Comparison of ENCODE assay signal across 10 cellular contexts in genomic region chr5:151094861-151095260, GRCh38. TPM values are rescaled to one million over a fixed set of nuclear protein-coding genes. Genes with fewer than 3 reads are reported as not detected.
DNase-seq lines count a peak whose midpoint lies in the region; ATAC-seq and TF ChIP-seq lines count a peak whose summit lies in the region.
"Had no signal": no experiment of that assay in that cellular context is flagged by ENCODE, and none has a peak within 500 bp of the region (broad histone marks: within the 10 kb centered on the region; RNA-seq: fewer than 3 reads in every experiment).

No MANE protein-coding gene starts in this region.

- H3K4me2 ChIP-seq in DOHH2 (ENCODE audit: low read length) (peak overlapping the region; percentile 52; the same call in 1 of the 2 replicates), parathyroid adenoma (ENCODE audit: low read length) (peak overlapping the region; percentile 57), neural progenitor cell (no peak overlapping the region)

- TF ChIP-seq CTCF in DOHH2 (IDR thresholded peaks at IDR 0.05; ENCODE audit: low read depth, low read length, poor library complexity, severe bottlenecking) (no peak), fibroblast of villous mesenchyme (IDR thresholded peaks at IDR 0.05; ENCODE audit: insufficient read depth, low read depth, low read length) (no peak), parathyroid adenoma (IDR thresholded peaks at IDR 0.05) (no peak), neural progenitor cell (IDR thresholded peaks at IDR 0.05) (no peak)

- no peaks in the 10 kb centered on the region for H3K79me2 ChIP-seq in DOHH2 (ENCODE audit: control insufficient read depth, low read length)
- no peaks in the 10 kb centered on the region for H3K79me2 ChIP-seq in parathyroid adenoma
- no peaks in the 10 kb centered on the region for H3K79me2 ChIP-seq in neural progenitor cell (ENCODE audit: low read depth)

- CTCF ChIA-PET in activated CD8-positive, alpha-beta T cell treated with anti-CD3 and anti-CD28 coated beads, Interleukin-2, amount 10 ng/mL, durations not matched to agents 7 days and 5 days (lab: Charles Lee): interaction anchor here (1.1 to 2.7 kb wide), 3 partner anchors 21 to 70 kb away, joined by 3 to 18 read pairs (median 13); no protein-coding TSS in a partner anchor

- peaks cover 43% of the 10 kb centered on the region for H3K36me3 Mint-ChIP-seq in activated CD8-positive, alpha-beta T cell treated with anti-CD3 and anti-CD28 coated beads, Interleukin-2, amount 10 ng/mL, durations not matched to agents 7 days and 5 days (ENCODE audit: low read depth)
- no peaks in the 10 kb centered on the region for H3K36me3 Mint-ChIP-seq in neural progenitor cell

- POLR2A ChIA-PET in activated CD8-positive, alpha-beta T cell treated with anti-CD3 and anti-CD28 coated beads, Interleukin-2, amount 10 ng/mL, durations not matched to agents 7 days and 5 days (lab: Charles Lee): no interaction called here

- peak overlapping the region; percentile 65 for H2AFZ ChIP-seq in parathyroid adenoma
- H2AFZ ChIP-seq in neural progenitor cell (replicated peaks): no peak overlapping the region

- H3K4me1 ChIP-seq in DOHH2 (ENCODE audit: control insufficient read depth, low read length) (peaks cover 42% of the 10 kb centered on the region), parathyroid adenoma (peaks cover 58% of the 10 kb centered on the region), neural progenitor cell (peaks cover 5% of the 10 kb centered on the region)

- no peak overlapping the region for H3K27ac ChIP-seq in DOHH2 (ENCODE audit: low read depth, low read length)
- H3K27ac ChIP-seq in parathyroid adenoma: peak overlapping the region; percentile 92
- no peak overlapping the region for H3K27ac ChIP-seq in neural progenitor cell

- peaks cover 78% of the 10 kb centered on the region for H3K4me1 Mint-ChIP-seq in activated CD8-positive, alpha-beta T cell treated with anti-CD3 and anti-CD28 coated beads, Interleukin-2, amount 10 ng/mL, durations not matched to agents 7 days and 5 days (ENCODE audit: low read depth)
- H3K4me1 Mint-ChIP-seq in neural progenitor cell: peaks cover 22% of the 10 kb centered on the region

- H3K27me3 ChIP-seq in DOHH2 (ENCODE audit: control insufficient read depth, low read length): no peaks in the 10 kb centered on the region; the same call in 1 of the 2 replicates
- no peaks in the 10 kb centered on the region for H3K27me3 ChIP-seq in parathyroid adenoma (ENCODE audit: control insufficient read depth, insufficient read depth, low read length)
- no peaks in the 10 kb centered on the region for H3K27me3 ChIP-seq in neural progenitor cell
- H3K27me3 ChIP-seq: SJCRH30 had no signal

- H3K4me3 ChIP-seq in DOHH2 (ENCODE audit: low read length) (no peak overlapping the region), fibroblast of villous mesenchyme (ENCODE audit: low read depth, low read length) (no peak overlapping the region), parathyroid adenoma (ENCODE audit: low read depth, low read length) (no peak overlapping the region), neural progenitor cell (no peak overlapping the region)
- H3K4me3 ChIP-seq: SJCRH30 had no signal

- ATAC-seq in activated CD8-positive, alpha-beta T cell treated with anti-CD3 and anti-CD28 coated beads, Interleukin-2, amount 10 ng/mL, durations not matched to agents 7 days and 5 days: no peak
- no peak for ATAC-seq in HG03097 (IDR thresholded peaks at IDR 0.05; ENCODE audit: low FRiP score, unreplicated experiment)

- H3K27ac Mint-ChIP-seq in activated CD8-positive, alpha-beta T cell treated with anti-CD3 and anti-CD28 coated beads, Interleukin-2, amount 10 ng/mL, durations not matched to agents 7 days and 5 days: peak overlapping the region; percentile 76
- H3K27ac Mint-ChIP-seq in neural progenitor cell: no peak overlapping the region

- no peaks in the 10 kb centered on the region for H3F3A ChIP-seq in DOHH2 (ENCODE audit: control insufficient read depth, insufficient read depth)
- H3F3A ChIP-seq in neural progenitor cell (ENCODE audit: low read depth): no peaks in the 10 kb centered on the region

- H3K36me3 ChIP-seq in DOHH2 (ENCODE audit: control insufficient read depth, low read length): no peaks in the 10 kb centered on the region
- H3K36me3 ChIP-seq in parathyroid adenoma (ENCODE audit: control insufficient read depth, insufficient read depth, low read length): no peaks in the 10 kb centered on the region
- no peaks in the 10 kb centered on the region for H3K36me3 ChIP-seq in neural progenitor cell

- H3K9me3 ChIP-seq in DOHH2 (ENCODE audit: control insufficient read depth, insufficient read depth, low read length) (no peaks in the 10 kb centered on the region), parathyroid adenoma (ENCODE audit: control insufficient read depth, low read length) (no peaks in the 10 kb centered on the region), neural progenitor cell (ENCODE audit: low read depth) (no peaks in the 10 kb centered on the region)
- H3K9me3 ChIP-seq: SJCRH30 had no signal

- no peaks in the 10 kb centered on the region for H3K9me3 Mint-ChIP-seq in activated CD8-positive, alpha-beta T cell treated with anti-CD3 and anti-CD28 coated beads, Interleukin-2, amount 10 ng/mL, durations not matched to agents 7 days and 5 days (ENCODE audit: insufficient read depth)
- no peaks in the 10 kb centered on the region for H3K9me3 Mint-ChIP-seq in neural progenitor cell

- peak overlapping the region; percentile 58 for H3K4me3 Mint-ChIP-seq in activated CD8-positive, alpha-beta T cell treated with anti-CD3 and anti-CD28 coated beads, Interleukin-2, amount 10 ng/mL, durations not matched to agents 7 days and 5 days
- H3K4me3 Mint-ChIP-seq in neural progenitor cell: no peak overlapping the region

- H3K9me2 ChIP-seq in DOHH2 (replicated peaks; ENCODE audit: control insufficient read depth, low read length): no peaks in the 10 kb centered on the region

- H4K20me1 ChIP-seq in DOHH2 (ENCODE audit: control insufficient read depth, insufficient read depth, low read depth, low read length) (no peaks in the 10 kb centered on the region), neural progenitor cell (ENCODE audit: low read depth) (no peaks in the 10 kb centered on the region)

- DNase-seq in activated CD8-positive, alpha-beta T cell treated with anti-CD3 and anti-CD28 coated beads, Interleukin-2, amount 10 ng/mL, durations not matched to agents 7 days and 5 days: no peak
- DNase-seq in fibroblast of villous mesenchyme (ENCODE audit: low read depth) (peak; percentile 48), RKO (ENCODE audit: low spot score) (no peak), neural progenitor cell (ENCODE audit: low spot score) (no peak), NCI-H226 (no peak)
- DNase-seq: GOT3 had no signal

- peaks cover 7% of the 10 kb centered on the region for H3K27me3 Mint-ChIP-seq in activated CD8-positive, alpha-beta T cell treated with anti-CD3 and anti-CD28 coated beads, Interleukin-2, amount 10 ng/mL, durations not matched to agents 7 days and 5 days (ENCODE audit: low read depth)
- H3K27me3 Mint-ChIP-seq in neural progenitor cell (ENCODE audit: insufficient read depth, low read depth): peaks cover 10% of the 10 kb centered on the region

- H3K9ac ChIP-seq in parathyroid adenoma (no peak overlapping the region), neural progenitor cell (no peak overlapping the region)

RNA-seq across cellular contexts. Expression of gene TNIP1, which starts 14.0 kb away (rescaled TPM):
- total RNA-seq in activated CD8-positive, alpha-beta T cell treated with anti-CD3 and anti-CD28 coated beads, Interleukin-2, amount 10 ng/mL, durations not matched to agents 7 days and 5 days: 100 to 1,000 TPM; 132 to 138 TPM
- total RNA-seq in fibroblast of villous mesenchyme: 88.3 and 108 TPM in 2 replicates
- 33.5 and 49.7 TPM in 2 replicates for total RNA-seq in neural progenitor cell (ENCODE audit: low replicate concordance)
